10 cellular contexts compared by ENCODE assay signal in the genomic region with DNA sequence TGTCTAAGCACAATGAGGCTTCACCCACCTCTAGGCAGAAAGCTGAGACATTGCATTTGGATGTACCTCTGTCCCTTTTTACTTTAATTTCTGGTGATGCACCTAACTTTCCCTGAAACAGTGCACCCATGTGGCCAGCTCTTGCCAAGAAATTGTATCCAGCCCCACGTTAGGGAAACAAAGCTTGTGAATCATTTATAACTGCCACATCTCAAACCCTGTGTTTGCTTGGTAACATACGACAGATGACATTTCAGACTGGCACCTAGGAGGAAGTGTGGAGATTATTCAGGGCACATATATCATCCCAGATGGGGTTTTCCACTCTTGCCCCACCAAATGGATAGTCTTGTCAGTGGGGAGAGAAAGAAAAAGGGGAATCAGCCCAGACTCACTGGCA. TPM values are rescaled to one million over a fixed set of nuclear protein-coding genes. Genes with fewer than 3 reads are reported as not detected.
DNase-seq lines count a peak whose midpoint lies in the region; ATAC-seq and TF ChIP-seq lines count a peak whose summit lies in the region.
"Had no signal": no experiment of that assay in that cellular context is flagged by ENCODE, and none has a peak within 500 bp of the region (broad histone marks: within the 10 kb centered on the region; RNA-seq: fewer than 3 reads in every experiment).

No MANE protein-coding gene starts in this region.

- H3K4me1 ChIP-seq in A673 (ENCODE audit: insufficient read depth, low read length, poor library complexity, severe bottlenecking) (peaks cover 5% of the 10 kb centered on the region), OCI-LY3 (ENCODE audit: low read length) (peaks cover 27% of the 10 kb centered on the region), suprapubic skin (peaks cover 66% of the 10 kb centered on the region)

- no peak overlapping the region for H3K4me2 ChIP-seq in OCI-LY3 (ENCODE audit: low read length)

- BruUV-seq in A673 (replicated peaks; lab: Mats Ljungman, UMichigan) = TSS peak; percentile 54

- H3K27ac ChIP-seq in A673 (ENCODE audit: low read depth, low read length, poor library complexity, severe bottlenecking) (no peak overlapping the region), OCI-LY3 (ENCODE audit: low read length) (no peak overlapping the region), suprapubic skin (no peak overlapping the region)

- intact Hi-C loops in A673 (cut with micrococcal nuclease; ENCODE audit: unreplicated experiment) = loop anchor here (5.0 kb wide), 1 partner anchor 190 kb away; no protein-coding TSS in a partner anchor

- H3K36me3 ChIP-seq in A673 (ENCODE audit: insufficient read depth, low read length, poor library complexity, severe bottlenecking) (peaks cover 3% of the 10 kb centered on the region), OCI-LY3 (replicated peaks; ENCODE audit: low read depth, low read length) (peaks cover 28% of the 10 kb centered on the region), suprapubic skin (peaks cover 48% of the 10 kb centered on the region)

- TF ChIP-seq POLR2A in suprapubic skin (IDR thresholded peaks at IDR 0.05) = no peak

- no peak overlapping the region for H3K9ac ChIP-seq in OCI-LY3 (ENCODE audit: low read length)

- CTCF ChIA-PET in A673 (lab: Charles Lee) = no interaction called here

- no peak overlapping the region for H3K4me3 ChIP-seq in A673 (ENCODE audit: low read depth, low read length, poor library complexity, severe bottlenecking)
- no peak overlapping the region for H3K4me3 ChIP-seq in OCI-LY3 (ENCODE audit: low read length)
- no peak overlapping the region for H3K4me3 ChIP-seq in epithelial cell of esophagus (ENCODE audit: low read length)
- H3K4me3 ChIP-seq in suprapubic skin = no peak overlapping the region

- POLR2A ChIA-PET in A673 (lab: Charles Lee; ENCODE audit: low non-redundant PET) = no interaction called here

- 0 out of 2 replicates have a peak, but pooled peaks cover 10% of the 10 kb centered on the region for H4K20me1 ChIP-seq in OCI-LY3 (ENCODE audit: insufficient read depth, low read length)

- DNase-seq in A673 (ENCODE audit: low spot score) = no peak
- DNase-seq in EH (ENCODE audit: low read depth) = peak; percentile 43
- peak; percentile 56 for DNase-seq in epithelial cell of esophagus (ENCODE audit: low read depth)
- no peak for DNase-seq in suprapubic skin (ENCODE audit: low spot score in 2 of 2)
- no peak for DNase-seq in RPMI8226
- no peak for DNase-seq in NCI-H128 (lab: John Stamatoyannopoulos, UW; ENCODE audit: unreplicated experiment)
- DNase-seq: NCI-H2227 treated with DMSO at 0.1 percent for 48 hours, nephron progenitor cell had no signal

- H3K9me3 ChIP-seq in A673 (ENCODE audit: low read depth, low read length, poor library complexity, severe bottlenecking) = no peaks in the 10 kb centered on the region
- H3K9me3 ChIP-seq in OCI-LY3 (ENCODE audit: insufficient read depth, low read length) = no peaks in the 10 kb centered on the region
- H3K9me3 ChIP-seq in suprapubic skin = no peaks in the 10 kb centered on the region

- 0 out of 2 replicates have a peak, but pooled peaks have one; percentile 18 for TF ChIP-seq CTCF in A673 (conservative IDR thresholded peaks at IDR 0.05; ENCODE audit: low read depth, low read length)
- TF ChIP-seq CTCF in OCI-LY3 (IDR thresholded peaks at IDR 0.05; ENCODE audit: low read depth, low read length) = peak; percentile 31
- peak; percentile 41 for TF ChIP-seq CTCF in epithelial cell of esophagus (IDR thresholded peaks at IDR 0.05; ENCODE audit: insufficient read depth, low read depth, low read length, missing control alignments)
- TF ChIP-seq CTCF in suprapubic skin (IDR thresholded peaks at IDR 0.05) = peak in 1 of 2 donors; percentile 8

- ATAC-seq in GM21717 (IDR thresholded peaks at IDR 0.05; ENCODE audit: unreplicated experiment) = no peak

- WGBS in suprapubic skin = 28% methylated on average over 2 of the region's 2 CpGs

- H3K79me2 ChIP-seq in OCI-LY3 (ENCODE audit: low read length) = peaks cover 46% of the 10 kb centered on the region

- H3K27me3 ChIP-seq in A673 (replicated peaks; ENCODE audit: insufficient read depth, low read depth, low read length, poor library complexity) (no peaks in the 10 kb centered on the region), OCI-LY3 (ENCODE audit: low read depth, low read length) (no peaks in the 10 kb centered on the region), suprapubic skin (no peaks in the 10 kb centered on the region)

- TF ChIP-seq EP300 in suprapubic skin (IDR thresholded peaks at IDR 0.05) = no peak

- no peak overlapping the region for H2AFZ ChIP-seq in OCI-LY3 (ENCODE audit: low read depth, low read length)

RNA-seq across cellular contexts. Expression of a gene that starts 2.1 kb away (rescaled TPM):
- 7.9 and 8.2 TPM in 2 replicates for total RNA-seq in A673 (2021)
- total RNA-seq in suprapubic skin = 10 to 100 TPM; 12.8 to 29.8 (median 17.9) TPM

RNA-seq across cellular contexts. Expression of a gene that starts 2.2 kb away (rescaled TPM):
- total RNA-seq in A673 (2021) (15.2 and 16.0 TPM in 2 replicates), suprapubic skin (10 to 100 TPM; 16.5 to 35.6 (median 26.0) TPM)

RNA-seq across cellular contexts. Expression of a gene that starts 6.6 kb away (rescaled TPM):
- total RNA-seq in A673 (2021) = 17.3 and 19.4 TPM in 2 replicates
- 10 to 100 TPM; 60.7 to 85.3 (median 70.2) TPM for total RNA-seq in suprapubic skin

RNA-seq across cellular contexts. Expression of a gene that starts 7.2 kb away (rescaled TPM):
- total RNA-seq in A673 (2021) (0.67 and 1.0 TPM in 2 replicates), suprapubic skin (1 to 10 TPM in 3 of 4 donors, not detected in 1; 1.6 to 4.7 (median 1.9) TPM)

RNA-seq across cellular contexts. Expression of a gene that starts 12.1 kb away (rescaled TPM):
- total RNA-seq in A673 (2021) (10.2 and 14.4 TPM in 2 replicates), suprapubic skin (10 to 100 TPM; 33.9 to 63.3 (median 39.7) TPM)

Comparison
In these comparisons a context has a peak if more than half of its experiments do, and no peak if none do; other contexts are left out.
1. DNase-seq: peak in EH (single experiment) and epithelial cell of esophagus (single experiment); none in A673 (single experiment), suprapubic skin (0 of 2), RPMI8226 (single experiment) and NCI-H128 (single experiment).